16 cellular contexts compared by ENCODE assay signal in genomic region chr2:8244634-8245033, GRCh38.
DNase-seq lines count a peak whose midpoint lies in the region; TF ChIP-seq lines count a peak whose summit lies in the region.
"Had no signal": no experiment of that assay in that cellular context is flagged by ENCODE, and none has a peak within 500 bp of the region (broad histone marks: within the 10 kb centered on the region; RNA-seq: fewer than 3 reads in every experiment).

No MANE protein-coding gene starts in this region.

- DNase-seq in KBM-7 = peak; percentile 89
- DNase-seq in OCI-M1 (lab: John Stamatoyannopoulos, UW) = peak; percentile 78
- peak; percentile 23 for DNase-seq in globus pallidus (ENCODE audit: low spot score)
- no peak for DNase-seq in NCI-H510A treated with DMSO at 0.1 percent for 48 hours (lab: John Stamatoyannopoulos, UW)
- DNase-seq in NCI-H1436 treated with DMSO at 0.1 percent for 48 hours (lab: John Stamatoyannopoulos, UW) = no peak
- no peak for DNase-seq in GM13977 (ENCODE audit: low spot score)
- no peak for DNase-seq in occipital lobe (lab: John Stamatoyannopoulos, UW)
- DNase-seq: activated CD8-positive, alpha-beta T cell treated with anti-CD3 and anti-CD28 coated beads, Interleukin-2, amount 10 ng/mL, durations not matched to agents 7 days and 5 days; activated naive CD8-positive, alpha-beta T cell treated with anti-CD3 and anti-CD28 coated beads for 36 hours; activated T-cell treated with anti-CD3 and anti-CD28 coated beads, Interleukin-2, amount 50 U/mL, for 48 hours; C1 segment of cervical spinal cord; DMS153; heart right ventricle; NCI-H1105; NCI-H748 treated with DMSO at 0.1 percent for 48 hours; stimulated activated CD4-positive, alpha-beta T cell treated with anti-CD3 and anti-CD28 coated beads, Interleukin-4, amount 100 ng/mL, for 24 hours had no signal

- in situ Hi-C loops in KBM-7 (cut with MboI; ENCODE audit: low pct_unique_long_range_greater_than_20kb, low sequenced_read_pairs) (no loop called here), GM13977 (cut with MboI; ENCODE audit: low pct_unique_long_range_greater_than_20kb, low sequenced_read_pairs, unreplicated experiment) (no loop called here)

- no peak for TF ChIP-seq CTCF in GM13977 (IDR thresholded peaks at IDR 0.05; ENCODE audit: extremely low read depth, insufficient read depth, missing control alignments)

Comparison
In these comparisons a context has a peak if more than half of its experiments do, and no peak if none do; other contexts are left out.
1. DNase-seq: peak in KBM-7 (single experiment), OCI-M1 (single experiment) and globus pallidus (single experiment); none in NCI-H510A treated with DMSO at 0.1 percent for 48 hours (single experiment), NCI-H1436 treated with DMSO at 0.1 percent for 48 hours (single experiment), GM13977 (single experiment) and occipital lobe (single experiment).